In the genomic region with DNA sequence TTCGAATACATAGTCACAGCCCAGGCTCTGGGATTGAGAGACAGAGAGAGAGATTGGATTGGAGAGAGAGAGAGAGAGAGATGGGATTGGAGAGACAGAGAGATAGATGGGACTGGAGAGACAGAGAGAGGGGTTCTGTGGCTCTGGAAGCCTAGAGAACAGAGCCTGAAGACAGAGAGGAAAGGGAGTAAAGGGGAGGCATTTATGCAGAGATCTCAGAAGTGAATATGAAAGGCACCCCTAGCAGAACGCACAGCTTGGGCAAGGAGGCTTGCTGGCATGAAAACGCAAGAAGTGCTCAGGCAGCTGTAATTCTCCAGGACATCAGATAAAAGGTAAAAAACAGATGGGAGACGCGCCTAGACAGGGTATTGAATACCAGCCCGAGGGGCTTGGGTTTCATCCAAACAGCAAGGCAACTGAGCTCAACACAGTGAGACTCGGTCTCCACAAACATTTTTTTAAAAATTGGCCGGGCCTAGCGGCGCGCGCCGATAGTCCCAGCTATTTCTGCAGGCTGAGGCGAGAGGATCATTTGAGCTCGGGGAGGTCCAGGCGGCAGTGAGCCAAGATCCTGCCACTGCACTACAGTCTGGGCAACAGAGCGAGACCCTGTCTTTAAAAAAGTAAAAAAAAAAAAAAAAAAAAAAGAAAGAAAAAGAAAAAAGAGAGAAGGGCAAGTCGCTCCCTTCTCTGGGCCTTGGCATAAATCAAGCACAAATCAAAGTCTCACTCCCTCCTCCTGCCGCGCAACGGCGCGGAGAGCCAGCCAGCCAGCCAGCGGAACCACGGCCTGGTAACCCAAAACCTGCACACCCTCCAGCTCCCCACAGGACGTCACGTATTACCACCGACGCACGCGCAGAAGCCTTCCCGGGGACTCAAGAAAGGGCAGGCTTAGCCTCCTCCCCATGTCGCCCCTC, we compare ENCODE assay signal across 1 cellular context.
TF ChIP-seq lines count a peak whose summit lies in the region.

No MANE protein-coding gene starts in this region.

TF ChIP-seq in HEK293, 187 proteins besides CTCF, POLR2A, EP300 and RAD21 (continued from another document and continues in another):
- TF ChIP-seq, protein P1, sequence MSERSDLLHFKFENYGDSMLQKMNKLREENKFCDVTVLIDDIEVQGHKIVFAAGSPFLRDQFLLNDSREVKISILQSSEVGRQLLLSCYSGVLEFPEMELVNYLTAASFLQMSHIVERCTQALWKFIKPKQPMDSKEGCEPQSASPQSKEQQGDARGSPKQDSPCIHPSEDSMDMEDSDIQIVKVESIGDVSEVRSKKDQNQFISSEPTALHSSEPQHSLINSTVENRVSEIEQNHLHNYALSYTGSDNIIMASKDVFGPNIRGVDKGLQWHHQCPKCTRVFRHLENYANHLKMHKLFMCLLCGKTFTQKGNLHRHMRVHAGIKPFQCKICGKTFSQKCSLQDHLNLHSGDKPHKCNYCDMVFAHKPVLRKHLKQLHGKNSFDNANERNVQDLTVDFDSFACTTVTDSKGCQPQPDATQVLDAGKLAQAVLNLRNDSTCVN (tag by site-specific recombination; optimal IDR thresholded peaks at IDR 0.05): no peak
- peak; percentile 95 for TF ChIP-seq ZNF335 (tag by site-specific recombination; conservative IDR thresholded peaks at IDR 0.05)
- no peak for TF ChIP-seq SP3 (tag by site-specific recombination; IDR thresholded peaks at IDR 0.05)
- TF ChIP-seq KLF9 (tag by site-specific recombination; IDR thresholded peaks at IDR 0.05; ENCODE audit: low read depth): no peak
- TF ChIP-seq ZNF19 (tag by site-specific recombination; IDR thresholded peaks at IDR 0.05; ENCODE audit: low read depth): no peak
- TF ChIP-seq ZNF530 (tag by site-specific recombination; IDR thresholded peaks at IDR 0.05; ENCODE audit: low read depth): no peak
- TF ChIP-seq ZNF391 (tag by site-specific recombination; IDR thresholded peaks at IDR 0.05; ENCODE audit: borderline replicate concordance, low read depth): peak; percentile 78; the same call in 1 of the 2 replicates
- TF ChIP-seq ZNF677 (tag by site-specific recombination; IDR thresholded peaks at IDR 0.05): no peak
- peak; percentile 15; the same call in 1 of the 2 replicates for TF ChIP-seq KLF16 (tag by site-specific recombination; IDR thresholded peaks at IDR 0.05)
- TF ChIP-seq ZNF791 (tag by site-specific recombination; IDR thresholded peaks at IDR 0.05): no peak
- TF ChIP-seq ZNF560 (tag by site-specific recombination; IDR thresholded peaks at IDR 0.05; ENCODE audit: borderline replicate concordance): no peak
- TF ChIP-seq SP7 (tag by site-specific recombination; IDR thresholded peaks at IDR 0.05): peak; percentile 59
- TF ChIP-seq ZNF248 (tag by site-specific recombination; IDR thresholded peaks at IDR 0.05): no peak
- no peak for TF ChIP-seq ZNF223 (tag by site-specific recombination; IDR thresholded peaks at IDR 0.05)
- no peak for TF ChIP-seq ZNF707 (tag by site-specific recombination; IDR thresholded peaks at IDR 0.05)
- TF ChIP-seq OVOL3 (tag by site-specific recombination; IDR thresholded peaks at IDR 0.05): no peak
- TF ChIP-seq ZNF558 (tag by site-specific recombination; IDR thresholded peaks at IDR 0.05): 0 out of 2 replicates have a peak, but pooled peaks have one; percentile 42
- TF ChIP-seq ZNF571 (tag by site-specific recombination; IDR thresholded peaks at IDR 0.05): no peak
- TF ChIP-seq, protein P2, sequence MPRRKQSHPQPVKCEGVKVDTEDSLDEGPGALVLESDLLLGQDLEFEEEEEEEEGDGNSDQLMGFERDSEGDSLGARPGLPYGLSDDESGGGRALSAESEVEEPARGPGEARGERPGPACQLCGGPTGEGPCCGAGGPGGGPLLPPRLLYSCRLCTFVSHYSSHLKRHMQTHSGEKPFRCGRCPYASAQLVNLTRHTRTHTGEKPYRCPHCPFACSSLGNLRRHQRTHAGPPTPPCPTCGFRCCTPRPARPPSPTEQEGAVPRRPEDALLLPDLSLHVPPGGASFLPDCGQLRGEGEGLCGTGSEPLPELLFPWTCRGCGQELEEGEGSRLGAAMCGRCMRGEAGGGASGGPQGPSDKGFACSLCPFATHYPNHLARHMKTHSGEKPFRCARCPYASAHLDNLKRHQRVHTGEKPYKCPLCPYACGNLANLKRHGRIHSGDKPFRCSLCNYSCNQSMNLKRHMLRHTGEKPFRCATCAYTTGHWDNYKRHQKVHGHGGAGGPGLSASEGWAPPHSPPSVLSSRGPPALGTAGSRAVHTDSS (tag by site-specific recombination; IDR thresholded peaks at IDR 0.05): no peak
- TF ChIP-seq ZNF138 (tag by site-specific recombination; IDR thresholded peaks at IDR 0.05; ENCODE audit: borderline replicate concordance): no peak
- TF ChIP-seq ZNF157 (tag by site-specific recombination; IDR thresholded peaks at IDR 0.05): no peak
- peak; percentile 53; the same call in 1 of the 2 replicates for TF ChIP-seq MZF1 (tag by site-specific recombination; IDR thresholded peaks at IDR 0.05; ENCODE audit: borderline replicate concordance)
- peak; percentile 30; the same call in 1 of the 2 replicates for TF ChIP-seq ZNF24 (tag by site-specific recombination; IDR thresholded peaks at IDR 0.05)
- TF ChIP-seq IKZF3 (tag by site-specific recombination; IDR thresholded peaks at IDR 0.05): no peak
- TF ChIP-seq ZNF555 (tag by site-specific recombination; conservative IDR thresholded peaks at IDR 0.05): no peak
- no peak for TF ChIP-seq ZBTB20 (tag by site-specific recombination; IDR thresholded peaks at IDR 0.05)
- no peak for TF ChIP-seq ZNF114 (tag by site-specific recombination; IDR thresholded peaks at IDR 0.05)
- no peak for TF ChIP-seq EGR2 (tag by site-specific recombination; IDR thresholded peaks at IDR 0.05; ENCODE audit: low read depth)
- TF ChIP-seq ZNF274 (IDR thresholded peaks at IDR 0.05; ENCODE audit: low read length): no peak
- no peak for TF ChIP-seq ZNF274 (tag by site-specific recombination; IDR thresholded peaks at IDR 0.05; ENCODE audit: borderline replicate concordance)
- TF ChIP-seq HOXD13 (CRISPR knock-in tag; IDR thresholded peaks at IDR 0.05; ENCODE audit: borderline replicate concordance): no peak
- TF ChIP-seq, protein P3, sequence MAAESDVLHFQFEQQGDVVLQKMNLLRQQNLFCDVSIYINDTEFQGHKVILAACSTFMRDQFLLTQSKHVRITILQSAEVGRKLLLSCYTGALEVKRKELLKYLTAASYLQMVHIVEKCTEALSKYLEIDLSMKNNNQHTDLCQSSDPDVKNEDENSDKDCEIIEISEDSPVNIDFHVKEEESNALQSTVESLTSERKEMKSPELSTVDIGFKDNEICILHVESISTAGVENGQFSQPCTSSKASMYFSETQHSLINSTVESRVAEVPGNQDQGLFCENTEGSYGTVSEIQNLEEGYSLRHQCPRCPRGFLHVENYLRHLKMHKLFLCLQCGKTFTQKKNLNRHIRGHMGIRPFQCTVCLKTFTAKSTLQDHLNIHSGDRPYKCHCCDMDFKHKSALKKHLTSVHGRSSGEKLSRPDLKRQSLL (tag by site-specific recombination; IDR thresholded peaks at IDR 0.05): no peak
- TF ChIP-seq, protein P4, sequence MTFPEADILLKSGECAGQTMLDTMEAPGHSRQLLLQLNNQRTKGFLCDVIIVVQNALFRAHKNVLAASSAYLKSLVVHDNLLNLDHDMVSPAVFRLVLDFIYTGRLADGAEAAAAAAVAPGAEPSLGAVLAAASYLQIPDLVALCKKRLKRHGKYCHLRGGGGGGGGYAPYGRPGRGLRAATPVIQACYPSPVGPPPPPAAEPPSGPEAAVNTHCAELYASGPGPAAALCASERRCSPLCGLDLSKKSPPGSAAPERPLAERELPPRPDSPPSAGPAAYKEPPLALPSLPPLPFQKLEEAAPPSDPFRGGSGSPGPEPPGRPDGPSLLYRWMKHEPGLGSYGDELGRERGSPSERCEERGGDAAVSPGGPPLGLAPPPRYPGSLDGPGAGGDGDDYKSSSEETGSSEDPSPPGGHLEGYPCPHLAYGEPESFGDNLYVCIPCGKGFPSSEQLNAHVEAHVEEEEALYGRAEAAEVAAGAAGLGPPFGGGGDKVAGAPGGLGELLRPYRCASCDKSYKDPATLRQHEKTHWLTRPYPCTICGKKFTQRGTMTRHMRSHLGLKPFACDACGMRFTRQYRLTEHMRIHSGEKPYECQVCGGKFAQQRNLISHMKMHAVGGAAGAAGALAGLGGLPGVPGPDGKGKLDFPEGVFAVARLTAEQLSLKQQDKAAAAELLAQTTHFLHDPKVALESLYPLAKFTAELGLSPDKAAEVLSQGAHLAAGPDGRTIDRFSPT (tag by site-specific recombination; IDR thresholded peaks at IDR 0.05): peak; percentile 86
- no peak for TF ChIP-seq ZNF211 (tag by site-specific recombination; IDR thresholded peaks at IDR 0.05; ENCODE audit: low read depth)
- TF ChIP-seq TRIM28 (IDR thresholded peaks at IDR 0.05; ENCODE audit: borderline replicate concordance, low read length): no peak
- no peak for TF ChIP-seq ZSCAN16 (tag by site-specific recombination; IDR thresholded peaks at IDR 0.05)
- TF ChIP-seq HOXC10 (CRISPR knock-in tag; IDR thresholded peaks at IDR 0.05): no peak
- no peak for TF ChIP-seq ZFP3 (tag by site-specific recombination; IDR thresholded peaks at IDR 0.05; ENCODE audit: low read depth)
- TF ChIP-seq ZNF510 (tag by site-specific recombination; IDR thresholded peaks at IDR 0.05; ENCODE audit: insufficient replicate concordance): no peak
- TF ChIP-seq, protein P5, sequence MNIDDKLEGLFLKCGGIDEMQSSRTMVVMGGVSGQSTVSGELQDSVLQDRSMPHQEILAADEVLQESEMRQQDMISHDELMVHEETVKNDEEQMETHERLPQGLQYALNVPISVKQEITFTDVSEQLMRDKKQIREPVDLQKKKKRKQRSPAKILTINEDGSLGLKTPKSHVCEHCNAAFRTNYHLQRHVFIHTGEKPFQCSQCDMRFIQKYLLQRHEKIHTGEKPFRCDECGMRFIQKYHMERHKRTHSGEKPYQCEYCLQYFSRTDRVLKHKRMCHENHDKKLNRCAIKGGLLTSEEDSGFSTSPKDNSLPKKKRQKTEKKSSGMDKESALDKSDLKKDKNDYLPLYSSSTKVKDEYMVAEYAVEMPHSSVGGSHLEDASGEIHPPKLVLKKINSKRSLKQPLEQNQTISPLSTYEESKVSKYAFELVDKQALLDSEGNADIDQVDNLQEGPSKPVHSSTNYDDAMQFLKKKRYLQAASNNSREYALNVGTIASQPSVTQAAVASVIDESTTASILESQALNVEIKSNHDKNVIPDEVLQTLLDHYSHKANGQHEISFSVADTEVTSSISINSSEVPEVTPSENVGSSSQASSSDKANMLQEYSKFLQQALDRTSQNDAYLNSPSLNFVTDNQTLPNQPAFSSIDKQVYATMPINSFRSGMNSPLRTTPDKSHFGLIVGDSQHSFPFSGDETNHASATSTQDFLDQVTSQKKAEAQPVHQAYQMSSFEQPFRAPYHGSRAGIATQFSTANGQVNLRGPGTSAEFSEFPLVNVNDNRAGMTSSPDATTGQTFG (tag by site-specific recombination; IDR thresholded peaks at IDR 0.05; ENCODE audit: borderline replicate concordance): no peak
- TF ChIP-seq, protein P6, sequence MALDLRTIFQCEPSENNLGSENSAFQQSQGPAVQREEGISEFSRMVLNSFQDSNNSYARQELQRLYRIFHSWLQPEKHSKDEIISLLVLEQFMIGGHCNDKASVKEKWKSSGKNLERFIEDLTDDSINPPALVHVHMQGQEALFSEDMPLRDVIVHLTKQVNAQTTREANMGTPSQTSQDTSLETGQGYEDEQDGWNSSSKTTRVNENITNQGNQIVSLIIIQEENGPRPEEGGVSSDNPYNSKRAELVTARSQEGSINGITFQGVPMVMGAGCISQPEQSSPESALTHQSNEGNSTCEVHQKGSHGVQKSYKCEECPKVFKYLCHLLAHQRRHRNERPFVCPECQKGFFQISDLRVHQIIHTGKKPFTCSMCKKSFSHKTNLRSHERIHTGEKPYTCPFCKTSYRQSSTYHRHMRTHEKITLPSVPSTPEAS (tag by site-specific recombination; IDR thresholded peaks at IDR 0.05): peak; percentile 57; the same call in 1 of the 2 replicates
- TF ChIP-seq FEZF1 (tag by site-specific recombination; IDR thresholded peaks at IDR 0.05): no peak
- TF ChIP-seq ZNF23 (tag by site-specific recombination; IDR thresholded peaks at IDR 0.05; ENCODE audit: borderline replicate concordance): no peak
- TF ChIP-seq, protein P7, sequence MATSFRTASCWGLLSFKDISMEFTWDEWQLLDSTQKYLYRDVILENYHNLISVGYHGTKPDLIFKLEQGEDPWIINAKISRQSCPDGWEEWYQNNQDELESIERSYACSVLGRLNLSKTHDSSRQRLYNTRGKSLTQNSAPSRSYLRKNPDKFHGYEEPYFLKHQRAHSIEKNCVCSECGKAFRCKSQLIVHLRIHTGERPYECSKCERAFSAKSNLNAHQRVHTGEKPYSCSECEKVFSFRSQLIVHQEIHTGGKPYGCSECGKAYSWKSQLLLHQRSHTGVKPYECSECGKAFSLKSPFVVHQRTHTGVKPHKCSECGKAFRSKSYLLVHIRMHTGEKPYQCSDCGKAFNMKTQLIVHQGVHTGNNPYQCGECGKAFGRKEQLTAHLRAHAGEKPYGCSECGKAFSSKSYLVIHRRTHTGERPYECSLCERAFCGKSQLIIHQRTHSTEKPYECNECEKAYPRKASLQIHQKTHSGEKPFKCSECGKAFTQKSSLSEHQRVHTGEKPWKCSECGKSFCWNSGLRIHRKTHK (tag by site-specific recombination; IDR thresholded peaks at IDR 0.05): no peak
- TF ChIP-seq, protein P8, sequence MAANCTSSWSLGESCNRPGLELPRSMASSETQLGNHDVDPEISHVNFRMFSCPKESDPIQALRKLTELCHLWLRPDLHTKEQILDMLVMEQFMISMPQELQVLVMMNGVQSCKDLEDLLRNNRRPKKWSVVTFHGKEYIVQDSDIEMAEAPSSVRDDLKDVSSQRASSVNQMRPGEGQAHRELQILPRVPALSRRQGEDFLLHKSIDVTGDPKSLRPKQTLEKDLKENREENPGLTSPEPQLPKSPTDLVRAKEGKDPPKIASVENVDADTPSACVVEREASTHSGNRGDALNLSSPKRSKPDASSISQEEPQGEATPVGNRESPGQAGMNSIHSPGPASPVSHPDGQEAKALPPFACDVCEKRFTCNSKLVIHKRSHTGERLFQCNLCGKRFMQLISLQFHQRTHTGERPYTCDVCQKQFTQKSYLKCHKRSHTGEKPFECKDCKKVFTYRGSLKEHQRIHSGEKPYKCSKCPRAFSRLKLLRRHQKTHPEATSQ (tag by site-specific recombination; IDR thresholded peaks at IDR 0.05): no peak
- no peak for TF ChIP-seq GLI2 (tag by site-specific recombination; IDR thresholded peaks at IDR 0.05; ENCODE audit: borderline replicate concordance, low read depth)
- no peak for TF ChIP-seq ZNF776 (tag by site-specific recombination; IDR thresholded peaks at IDR 0.05; ENCODE audit: borderline replicate concordance)
- no peak for TF ChIP-seq ZNF433 (tag by site-specific recombination; IDR thresholded peaks at IDR 0.05; ENCODE audit: low read depth)
- no peak for TF ChIP-seq ZNF670 (tag by site-specific recombination; IDR thresholded peaks at IDR 0.05; ENCODE audit: low read depth)
- TF ChIP-seq ZNF175 (tag by site-specific recombination; IDR thresholded peaks at IDR 0.05): no peak
- TF ChIP-seq KLF10 (tag by site-specific recombination; IDR thresholded peaks at IDR 0.05): no peak
